Comparison of ENCODE assay signal across 9 cellular contexts in genomic region chr4:26410385-26411293, GRCh38.
DNase-seq lines count a peak whose midpoint lies in the region; ATAC-seq, FAIRE-seq and TF ChIP-seq lines count a peak whose summit lies in the region.
"Had no signal": no experiment of that assay in that cellular context is flagged by ENCODE, and none has a peak within 500 bp of the region (broad histone marks: within the 10 kb centered on the region; RNA-seq: fewer than 3 reads in every experiment).

No MANE protein-coding gene starts in this region.

- H3K36me3 ChIP-seq in WERI-Rb-1: peaks cover 57% of the 10 kb centered on the region

- no peaks in the 10 kb centered on the region for H3K27me3 ChIP-seq in WERI-Rb-1 (ENCODE audit: insufficient read depth, low read depth, severe bottlenecking)

- H3K9me3 ChIP-seq in WERI-Rb-1 (ENCODE audit: severe bottlenecking): peaks cover 14% of the 10 kb centered on the region

- H3K36me3 Mint-ChIP-seq in glutamatergic neuron (ENCODE audit: unreplicated experiment): peaks cover 12% of the 10 kb centered on the region

- no peak overlapping the region for H3K27ac Mint-ChIP-seq in glutamatergic neuron (ENCODE audit: unreplicated experiment)
- H3K27ac Mint-ChIP-seq: IgD-negative memory B cell had no signal

- H3K4me3 Mint-ChIP-seq in glutamatergic neuron (ENCODE audit: unreplicated experiment): no peak overlapping the region
- H3K4me3 Mint-ChIP-seq: IgD-negative memory B cell had no signal

- POLR2A ChIA-PET in AG04449 (lab: Yijun Ruan, JAX): interaction anchor here (1.1 kb wide), 1 partner anchor 80 kb away, joined by 3 read pairs; no protein-coding TSS in a partner anchor

- peak; percentile 30 for TF ChIP-seq CTCF in AG04449 (IDR thresholded peaks at IDR 0.05; ENCODE audit: insufficient read depth, low read length, missing control alignments)
- TF ChIP-seq CTCF in WERI-Rb-1 (IDR thresholded peaks at IDR 0.05; ENCODE audit: low read depth, low read length): 0 out of 2 replicates have a peak, but pooled peaks have one; percentile 21
- TF ChIP-seq CTCF in glutamatergic neuron (IDR thresholded peaks at IDR 0.05; ENCODE audit: partially characterized antibody, unreplicated experiment): peak; percentile 61
- peak; percentile 58 for TF ChIP-seq CTCF in retinal pigment epithelial cell (conservative IDR thresholded peaks at IDR 0.05; ENCODE audit: low read depth, low read length)

- H3K27me3 Mint-ChIP-seq in glutamatergic neuron (ENCODE audit: unreplicated experiment): no peaks in the 10 kb centered on the region
- H3K27me3 Mint-ChIP-seq: IgD-negative memory B cell had no signal

- no peak overlapping the region for H3K27ac ChIP-seq in WERI-Rb-1

- no peak overlapping the region for H3K4me3 ChIP-seq in AG04449 (ENCODE audit: low read depth, low read length)
- no peak overlapping the region for H3K4me3 ChIP-seq in WERI-Rb-1 (ENCODE audit: low read depth, low read length)
- no peak overlapping the region for H3K4me3 ChIP-seq in retinal pigment epithelial cell (ENCODE audit: low read length)

- H3K9me3 Mint-ChIP-seq in glutamatergic neuron (ENCODE audit: unreplicated experiment): peaks cover 4% of the 10 kb centered on the region

- H3K4me1 Mint-ChIP-seq in glutamatergic neuron (ENCODE audit: low read depth, unreplicated experiment): peaks cover 3% of the 10 kb centered on the region
- H3K4me1 Mint-ChIP-seq: IgD-negative memory B cell had no signal

- ATAC-seq in HG02759 (IDR thresholded peaks at IDR 0.05; ENCODE audit: unreplicated experiment) (peak; percentile 73), HG02571 (IDR thresholded peaks at IDR 0.05; ENCODE audit: unreplicated experiment) (no peak)

- CTCF ChIA-PET in AG04449 (lab: Yijun Ruan, JAX): interaction anchor here (0.6 to 12.0 kb wide), 27 partner anchors 9 to 455 kb away, joined by 3 to 211 read pairs (median 5); no protein-coding TSS in a partner anchor

- DNase-seq in AG04449 (ENCODE audit: low read depth, low spot score): no peak
- peak; percentile 3 for DNase-seq in NCI-H2171 (lab: John Stamatoyannopoulos, UW)
- peak; percentile 24 for DNase-seq in WERI-Rb-1
- DNase-seq in glutamatergic neuron: no peak
- no peak for DNase-seq in retinal pigment epithelial cell (ENCODE audit: low read depth)

- peak; percentile 99 for FAIRE-seq in G401.6 (lab: Jason Lieb, UNC)

Comparison
In these comparisons a context has a peak if more than half of its experiments do, and no peak if none do; other contexts are left out.
1. DNase-seq: peak in NCI-H2171 (single experiment) and WERI-Rb-1 (single experiment); none in AG04449 (single experiment), glutamatergic neuron (single experiment) and retinal pigment epithelial cell (single experiment).
2. Peak in every context shown above with its lines, with median percentiles within 50 percentile points of each other: CTCF ChIP-seq.